11 cellular contexts compared by ENCODE assay signal in the genomic region with DNA sequence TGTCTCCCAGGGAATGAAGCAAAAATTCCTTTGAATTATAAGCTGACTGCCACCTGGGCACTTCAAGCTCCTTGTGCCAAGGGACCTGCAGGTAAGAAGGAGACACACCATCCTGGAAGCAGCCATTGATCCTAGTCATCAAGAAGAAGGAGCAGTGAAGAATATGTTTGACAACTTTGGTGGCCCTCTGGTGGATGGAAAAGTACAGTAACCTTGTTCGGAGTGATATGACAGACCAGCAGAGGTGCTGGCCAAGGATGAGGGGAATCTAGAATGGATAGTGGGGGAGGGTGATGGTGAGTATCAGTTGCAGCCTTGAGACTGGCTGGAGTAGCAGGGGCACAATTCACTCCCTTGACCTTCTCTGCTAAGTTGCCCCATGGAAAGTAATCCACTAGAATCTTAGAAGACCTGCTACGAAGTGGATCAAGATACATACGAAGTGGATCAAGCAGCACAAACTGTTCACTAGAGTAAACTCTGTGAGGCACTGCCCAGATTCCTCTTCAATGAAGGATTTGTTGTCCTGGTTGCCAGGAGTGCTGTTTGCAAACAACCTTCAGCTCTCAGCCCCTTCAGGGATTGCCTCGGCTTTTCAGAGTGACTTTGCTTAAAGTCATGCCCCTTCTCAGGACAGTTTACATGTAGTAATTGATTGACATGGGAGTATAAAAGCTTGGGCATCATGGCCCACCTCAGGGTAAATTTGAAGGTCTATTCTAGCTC. TPM values are rescaled to one million over a fixed set of nuclear protein-coding genes. Genes with fewer than 3 reads are reported as not detected.
DNase-seq lines count a peak whose midpoint lies in the region; ATAC-seq and TF ChIP-seq lines count a peak whose summit lies in the region.
"Had no signal": no experiment of that assay in that cellular context is flagged by ENCODE, and none has a peak within 500 bp of the region (broad histone marks: within the 10 kb centered on the region; RNA-seq: fewer than 3 reads in every experiment).

No MANE protein-coding gene starts in this region.

- H3K9me3 Mint-ChIP-seq in activated naive CD4-positive, alpha-beta T cell treated with anti-CD3 and anti-CD28 coated beads for 36 hours: no peaks in the 10 kb centered on the region
- H3K9me3 Mint-ChIP-seq: CD4-positive, alpha-beta T cell had no signal

- CTCF ChIA-PET in activated naive CD4-positive, alpha-beta T cell treated with anti-CD3 and anti-CD28 coated beads for 36 hours (lab: Charles Lee): no interaction called here

- H3K27ac ChIP-seq in heart left ventricle (no peak overlapping the region), substantia nigra (ENCODE audit: low read depth, low read length, poor library complexity, severe bottlenecking) (no peak overlapping the region)

- H3K27ac Mint-ChIP-seq in activated naive CD4-positive, alpha-beta T cell treated with anti-CD3 and anti-CD28 coated beads for 36 hours: no peak overlapping the region
- H3K27ac Mint-ChIP-seq: CD4-positive, alpha-beta T cell had no signal

- WGBS in heart left ventricle, 4 donors: 38 to 55% (median 44%) methylated on average over 4 of the region's 4 CpGs

- H3K4me1 ChIP-seq in heart left ventricle: peaks cover 0 to 3% (median 0%) of the 10 kb centered on the region in 12 donors

- H3K27me3 Mint-ChIP-seq in activated naive CD4-positive, alpha-beta T cell treated with anti-CD3 and anti-CD28 coated beads for 36 hours (ENCODE audit: low read depth): peaks cover 10% of the 10 kb centered on the region

- TF ChIP-seq POLR2A in heart left ventricle (IDR thresholded peaks at IDR 0.05): no peak

- H3K36me3 ChIP-seq in heart left ventricle: no peaks in the 10 kb centered on the region

- no peaks in the 10 kb centered on the region for H3K9me3 ChIP-seq in heart left ventricle

- peak in 3 of 4 donors; percentile 29 to 62 (median 41) for ATAC-seq in heart left ventricle

- no peaks in the 10 kb centered on the region for H3K4me1 Mint-ChIP-seq in activated naive CD4-positive, alpha-beta T cell treated with anti-CD3 and anti-CD28 coated beads for 36 hours (ENCODE audit: low read depth)

- no peaks in the 10 kb centered on the region for H3K36me3 Mint-ChIP-seq in activated naive CD4-positive, alpha-beta T cell treated with anti-CD3 and anti-CD28 coated beads for 36 hours (ENCODE audit: low read depth)

- TF ChIP-seq CTCF in GM12875 (IDR thresholded peaks at IDR 0.05; ENCODE audit: borderline replicate concordance, insufficient read depth, low read depth, low read length) (0 out of 2 replicates have a peak, but pooled peaks have one; percentile 8), heart left ventricle (IDR thresholded peaks at IDR 0.05) (peak in 3 of 12 donors; percentile 6 to 17 (median 6))

- H3K4me3 Mint-ChIP-seq in activated naive CD4-positive, alpha-beta T cell treated with anti-CD3 and anti-CD28 coated beads for 36 hours: no peak overlapping the region
- H3K4me3 Mint-ChIP-seq: CD4-positive, alpha-beta T cell had no signal

- H3K27me3 ChIP-seq in heart left ventricle: no peaks in the 10 kb centered on the region

- in situ Hi-C loops in ACHN (cut with HindIII; ENCODE audit: low pct_ligation_motif_present, low pct_unique_long_range_greater_than_20kb, low sequenced_read_pairs): no loop called here

- intact Hi-C loops in heart left ventricle (cut with DNase I): no loop called here
- intact Hi-C loops in activated naive CD4-positive, alpha-beta T cell treated with anti-CD3 and anti-CD28 coated beads for 36 hours (cut with micrococcal nuclease): no loop called here

- DNase-seq in ACHN (peak; percentile 29), RPMI7951 (ENCODE audit: low read depth) (peak; percentile 18), heart left ventricle (no peak), mesenteric fat pad (ENCODE audit: low spot score) (no peak), substantia nigra (lab: John Stamatoyannopoulos, UW) (no peak), C1 segment of cervical spinal cord (lab: John Stamatoyannopoulos, UW) (no peak)
- DNase-seq in activated naive CD4-positive, alpha-beta T cell treated with anti-CD3 and anti-CD28 coated beads for 36 hours: no peak
- DNase-seq: CD4-positive, alpha-beta T cell; central memory CD4-positive, alpha-beta T cell; IMR-90 had no signal

- H3K4me3 ChIP-seq in GM12875 (ENCODE audit: low read depth, low read length) (no peak overlapping the region), heart left ventricle (no peak overlapping the region)

RNA-seq across cellular contexts. Expression of gene ORC5, which starts 44.8 kb away (rescaled TPM):
- 33.3 and 37.1 TPM in 2 replicates for total RNA-seq in RPMI7951 (2014; rRNA removed; shearing (Covaris generic))
- 10 to 100 TPM in 1 of 9 donors, 1 to 10 TPM in 8; 5.0 to 11.2 (median 7.0) TPM for total RNA-seq in heart left ventricle
- polyA plus RNA-seq in heart left ventricle: 10 to 100 TPM in 1 of 2 donors, 1 to 10 TPM in 1; 2.4 to 10.1 TPM
- 12.8 TPM for total RNA-seq in mesenteric fat pad
- 10 to 100 TPM; 19.9 to 21.2 TPM for total RNA-seq in activated naive CD4-positive, alpha-beta T cell treated with anti-CD3 and anti-CD28 coated beads for 36 hours

Comparison
In these comparisons a context has a peak if more than half of its experiments do, and no peak if none do; other contexts are left out.
1. DNase-seq: peak in ACHN (single experiment) and RPMI7951 (single experiment); none in heart left ventricle (0 of 5), mesenteric fat pad (single experiment), substantia nigra (0 of 49), C1 segment of cervical spinal cord (0 of 14) and activated naive CD4-positive, alpha-beta T cell treated with anti-CD3 and anti-CD28 coated beads for 36 hours (single experiment).